ENCODE assay signal across 1 cellular context in genomic region chr2:201532686-201533304, GRCh38.
A peak's percentile ranks its signal among the peaks of the same experiment; 100 is the strongest.
TF ChIP-seq lines count a peak whose summit lies in the region.

No MANE protein-coding gene starts in this region.

TF ChIP-seq in K562, 482 proteins besides CTCF, POLR2A, EP300 and RAD21 (continued from another document and continues in another):
- TF ChIP-seq, protein P1, sequence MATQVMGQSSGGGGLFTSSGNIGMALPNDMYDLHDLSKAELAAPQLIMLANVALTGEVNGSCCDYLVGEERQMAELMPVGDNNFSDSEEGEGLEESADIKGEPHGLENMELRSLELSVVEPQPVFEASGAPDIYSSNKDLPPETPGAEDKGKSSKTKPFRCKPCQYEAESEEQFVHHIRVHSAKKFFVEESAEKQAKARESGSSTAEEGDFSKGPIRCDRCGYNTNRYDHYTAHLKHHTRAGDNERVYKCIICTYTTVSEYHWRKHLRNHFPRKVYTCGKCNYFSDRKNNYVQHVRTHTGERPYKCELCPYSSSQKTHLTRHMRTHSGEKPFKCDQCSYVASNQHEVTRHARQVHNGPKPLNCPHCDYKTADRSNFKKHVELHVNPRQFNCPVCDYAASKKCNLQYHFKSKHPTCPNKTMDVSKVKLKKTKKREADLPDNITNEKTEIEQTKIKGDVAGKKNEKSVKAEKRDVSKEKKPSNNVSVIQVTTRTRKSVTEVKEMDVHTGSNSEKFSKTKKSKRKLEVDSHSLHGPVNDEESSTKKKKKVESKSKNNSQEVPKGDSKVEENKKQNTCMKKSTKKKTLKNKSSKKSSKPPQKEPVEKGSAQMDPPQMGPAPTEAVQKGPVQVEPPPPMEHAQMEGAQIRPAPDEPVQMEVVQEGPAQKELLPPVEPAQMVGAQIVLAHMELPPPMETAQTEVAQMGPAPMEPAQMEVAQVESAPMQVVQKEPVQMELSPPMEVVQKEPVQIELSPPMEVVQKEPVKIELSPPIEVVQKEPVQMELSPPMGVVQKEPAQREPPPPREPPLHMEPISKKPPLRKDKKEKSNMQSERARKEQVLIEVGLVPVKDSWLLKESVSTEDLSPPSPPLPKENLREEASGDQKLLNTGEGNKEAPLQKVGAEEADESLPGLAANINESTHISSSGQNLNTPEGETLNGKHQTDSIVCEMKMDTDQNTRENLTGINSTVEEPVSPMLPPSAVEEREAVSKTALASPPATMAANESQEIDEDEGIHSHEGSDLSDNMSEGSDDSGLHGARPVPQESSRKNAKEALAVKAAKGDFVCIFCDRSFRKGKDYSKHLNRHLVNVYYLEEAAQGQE (CRISPR knock-in tag; IDR thresholded peaks at IDR 0.05; ENCODE audit: low read depth), result no peak
- no peak for TF ChIP-seq RBM15 (IDR thresholded peaks at IDR 0.05; ENCODE audit: insufficient read depth, low read length)
- no peak for TF ChIP-seq NONO (IDR thresholded peaks at IDR 0.05; ENCODE audit: low read depth in 2 of 2, low read length in 1 of 2)
- TF ChIP-seq MCM5 (IDR thresholded peaks at IDR 0.05; ENCODE audit: low read depth), result no peak
- no peak for TF ChIP-seq ZNF77 (CRISPR knock-in tag; IDR thresholded peaks at IDR 0.05)
- TF ChIP-seq IFI16 (CRISPR knock-in tag; IDR thresholded peaks at IDR 0.05), result no peak
- no peak for TF ChIP-seq MTF1 (CRISPR knock-in tag; IDR thresholded peaks at IDR 0.05; ENCODE audit: borderline replicate concordance)
- no peak for TF ChIP-seq IRF2 (CRISPR knock-in tag; IDR thresholded peaks at IDR 0.05)
- TF ChIP-seq TEAD1 (CRISPR knock-in tag; IDR thresholded peaks at IDR 0.05), result peak; percentile 36 to 91; a peak in 3 of 4 replicates
- 0 out of 2 replicates have a peak, but pooled peaks have one; percentile 20 for TF ChIP-seq HMBOX1 (IDR thresholded peaks at IDR 0.05)
- no peak for TF ChIP-seq MTA3 (IDR thresholded peaks at IDR 0.05; ENCODE audit: borderline replicate concordance)
- no peak for TF ChIP-seq SAP30 (IDR thresholded peaks at IDR 0.05; ENCODE audit: borderline replicate concordance, insufficient read depth, low read depth, low read length, poor library complexity, severe bottlenecking)
- no peak for TF ChIP-seq ZNF232 (CRISPR knock-in tag; IDR thresholded peaks at IDR 0.05)
- peak; percentile 73 to 83 for TF ChIP-seq KDM1A (IDR thresholded peaks at IDR 0.05)
- TF ChIP-seq, protein P2, sequence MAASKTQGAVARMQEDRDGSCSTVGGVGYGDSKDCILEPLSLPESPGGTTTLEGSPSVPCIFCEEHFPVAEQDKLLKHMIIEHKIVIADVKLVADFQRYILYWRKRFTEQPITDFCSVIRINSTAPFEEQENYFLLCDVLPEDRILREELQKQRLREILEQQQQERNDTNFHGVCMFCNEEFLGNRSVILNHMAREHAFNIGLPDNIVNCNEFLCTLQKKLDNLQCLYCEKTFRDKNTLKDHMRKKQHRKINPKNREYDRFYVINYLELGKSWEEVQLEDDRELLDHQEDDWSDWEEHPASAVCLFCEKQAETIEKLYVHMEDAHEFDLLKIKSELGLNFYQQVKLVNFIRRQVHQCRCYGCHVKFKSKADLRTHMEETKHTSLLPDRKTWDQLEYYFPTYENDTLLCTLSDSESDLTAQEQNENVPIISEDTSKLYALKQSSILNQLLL (CRISPR knock-in tag; IDR thresholded peaks at IDR 0.05; ENCODE audit: borderline replicate concordance), result no peak
- 0 out of 2 replicates have a peak, but pooled peaks have one; percentile 32 for TF ChIP-seq GTF2E2 (tag; IDR thresholded peaks at IDR 0.05)
- TF ChIP-seq ZBED1 (IDR thresholded peaks at IDR 0.05), result no peak
- no peak for TF ChIP-seq ARID3B (CRISPR knock-in tag; IDR thresholded peaks at IDR 0.05; ENCODE audit: borderline replicate concordance)
- TF ChIP-seq ETV1 (tag; conservative IDR thresholded peaks at IDR 0.05; ENCODE audit: low read depth), result no peak
- TF ChIP-seq CBX1 (IDR thresholded peaks at IDR 0.05; ENCODE audit: low read depth), result no peak
- TF ChIP-seq, protein P3, sequence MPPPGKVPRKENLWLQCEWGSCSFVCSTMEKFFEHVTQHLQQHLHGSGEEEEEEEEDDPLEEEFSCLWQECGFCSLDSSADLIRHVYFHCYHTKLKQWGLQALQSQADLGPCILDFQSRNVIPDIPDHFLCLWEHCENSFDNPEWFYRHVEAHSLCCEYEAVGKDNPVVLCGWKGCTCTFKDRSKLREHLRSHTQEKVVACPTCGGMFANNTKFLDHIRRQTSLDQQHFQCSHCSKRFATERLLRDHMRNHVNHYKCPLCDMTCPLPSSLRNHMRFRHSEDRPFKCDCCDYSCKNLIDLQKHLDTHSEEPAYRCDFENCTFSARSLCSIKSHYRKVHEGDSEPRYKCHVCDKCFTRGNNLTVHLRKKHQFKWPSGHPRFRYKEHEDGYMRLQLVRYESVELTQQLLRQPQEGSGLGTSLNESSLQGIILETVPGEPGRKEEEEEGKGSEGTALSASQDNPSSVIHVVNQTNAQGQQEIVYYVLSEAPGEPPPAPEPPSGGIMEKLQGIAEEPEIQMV (tag; conservative IDR thresholded peaks at IDR 0.05; ENCODE audit: low read depth), result no peak
- TF ChIP-seq RERE (CRISPR knock-in tag; IDR thresholded peaks at IDR 0.05; ENCODE audit: borderline replicate concordance), result no peak
- peak; percentile 82 for TF ChIP-seq MEIS2 (IDR thresholded peaks at IDR 0.05; ENCODE audit: partially characterized antibody)
- no peak for TF ChIP-seq BRCA1 (IDR thresholded peaks at IDR 0.05)
- no peak for TF ChIP-seq BRCA1 (CRISPR knock-in tag; IDR thresholded peaks at IDR 0.05)
- no peak for TF ChIP-seq CEBPB (tag; IDR thresholded peaks at IDR 0.05)
- no peak for TF ChIP-seq BRD4 (IDR thresholded peaks at IDR 0.05)
- TF ChIP-seq ZNF175 (CRISPR knock-in tag; IDR thresholded peaks at IDR 0.05; ENCODE audit: low read depth), result no peak
- no peak for TF ChIP-seq ARID3A (IDR thresholded peaks at IDR 0.05; ENCODE audit: borderline replicate concordance, low read depth, low read length)
- TF ChIP-seq TAF1 (IDR thresholded peaks at IDR 0.05; ENCODE audit: control insufficient read depth, extremely low read depth, insufficient read depth, low read length, severe bottlenecking), result no peak
- TF ChIP-seq DDX20 (tag; IDR thresholded peaks at IDR 0.05; ENCODE audit: low read depth), result no peak
- no peak for TF ChIP-seq KAT8 (IDR thresholded peaks at IDR 0.05; ENCODE audit: low read depth)
- no peak for TF ChIP-seq HOXB6 (CRISPR knock-in tag; IDR thresholded peaks at IDR 0.05; ENCODE audit: borderline replicate concordance)
- no peak for TF ChIP-seq KDM5B (IDR thresholded peaks at IDR 0.05; ENCODE audit: insufficient replicate concordance, low read depth, low read length)
- TF ChIP-seq KLF1 (tag; IDR thresholded peaks at IDR 0.05), result no peak
- TF ChIP-seq MLLT1 (IDR thresholded peaks at IDR 0.05), result peak in 1 of 2 experiments; percentile 79; a peak in 2 of 4 replicates
- TF ChIP-seq FUS (optimal IDR thresholded peaks at IDR 0.05; ENCODE audit: low read depth, low read length), result no peak
- TF ChIP-seq POLR2G (IDR thresholded peaks at IDR 0.05; ENCODE audit: low read depth, low read length), result no peak
- TF ChIP-seq HLTF (IDR thresholded peaks at IDR 0.05), result no peak
- TF ChIP-seq ZNF23 (CRISPR knock-in tag; IDR thresholded peaks at IDR 0.05), result no peak
- no peak for TF ChIP-seq CCNT2 (IDR thresholded peaks at IDR 0.05; ENCODE audit: borderline replicate concordance, extremely low read depth, insufficient read length, low read depth, low read length)
- no peak for TF ChIP-seq TFAM (CRISPR knock-in tag; conservative IDR thresholded peaks at IDR 0.05)
- no peak for TF ChIP-seq HDAC6 (IDR thresholded peaks at IDR 0.05; ENCODE audit: low read depth, low read length)
- TF ChIP-seq HMG20A (CRISPR knock-in tag; conservative IDR thresholded peaks at IDR 0.05), result no peak
- TF ChIP-seq ZNF324 (CRISPR knock-in tag; IDR thresholded peaks at IDR 0.05), result no peak
- TF ChIP-seq CCAR2 (IDR thresholded peaks at IDR 0.05; ENCODE audit: low read depth, low read length), result no peak
- TF ChIP-seq ZNF212 (CRISPR knock-in tag; IDR thresholded peaks at IDR 0.05), result no peak
- peak; percentile 20; the same call in 1 of the 2 replicates for TF ChIP-seq ESRRA (IDR thresholded peaks at IDR 0.05; ENCODE audit: borderline replicate concordance, low read depth)
